ENCODE assay signal across 1 cellular context in the genomic region with DNA sequence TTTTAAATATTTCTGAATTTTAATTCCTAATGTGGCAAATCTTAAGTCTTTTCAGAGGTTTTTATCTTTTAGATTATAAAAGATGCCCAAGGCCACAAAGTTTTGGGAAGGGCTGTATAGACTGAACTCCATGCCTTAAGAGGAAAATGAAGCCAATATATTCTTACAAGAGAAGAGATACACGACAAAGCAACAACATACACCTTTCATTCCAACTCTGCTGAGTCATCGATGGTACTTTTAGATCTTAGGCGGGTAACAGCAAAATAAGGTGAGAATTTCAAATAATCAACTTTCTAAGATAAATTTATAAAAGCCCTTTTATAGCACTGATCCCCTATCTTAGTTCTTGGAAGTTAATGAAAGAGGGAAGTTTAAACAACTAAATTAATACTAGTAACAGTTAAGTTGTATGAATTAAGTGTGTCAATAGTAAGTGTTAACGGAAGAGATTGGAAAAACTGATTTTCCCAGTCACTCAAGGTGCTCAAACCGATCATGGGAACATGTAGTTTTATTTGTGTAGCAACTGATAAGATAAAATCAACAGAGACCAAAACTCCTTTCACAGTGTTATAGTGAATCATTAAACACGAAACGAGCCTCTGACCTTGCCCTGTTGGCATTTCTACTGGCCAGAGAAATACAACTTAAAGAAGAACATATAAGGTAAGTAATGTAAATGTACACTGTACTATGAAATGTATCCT.
TF ChIP-seq lines count a peak whose summit lies in the region.

No MANE protein-coding gene starts in this region.

TF ChIP-seq in GM23338, 12 proteins besides CTCF, POLR2A, EP300 and RAD21 (continued from another document):
- TF ChIP-seq, protein P1, sequence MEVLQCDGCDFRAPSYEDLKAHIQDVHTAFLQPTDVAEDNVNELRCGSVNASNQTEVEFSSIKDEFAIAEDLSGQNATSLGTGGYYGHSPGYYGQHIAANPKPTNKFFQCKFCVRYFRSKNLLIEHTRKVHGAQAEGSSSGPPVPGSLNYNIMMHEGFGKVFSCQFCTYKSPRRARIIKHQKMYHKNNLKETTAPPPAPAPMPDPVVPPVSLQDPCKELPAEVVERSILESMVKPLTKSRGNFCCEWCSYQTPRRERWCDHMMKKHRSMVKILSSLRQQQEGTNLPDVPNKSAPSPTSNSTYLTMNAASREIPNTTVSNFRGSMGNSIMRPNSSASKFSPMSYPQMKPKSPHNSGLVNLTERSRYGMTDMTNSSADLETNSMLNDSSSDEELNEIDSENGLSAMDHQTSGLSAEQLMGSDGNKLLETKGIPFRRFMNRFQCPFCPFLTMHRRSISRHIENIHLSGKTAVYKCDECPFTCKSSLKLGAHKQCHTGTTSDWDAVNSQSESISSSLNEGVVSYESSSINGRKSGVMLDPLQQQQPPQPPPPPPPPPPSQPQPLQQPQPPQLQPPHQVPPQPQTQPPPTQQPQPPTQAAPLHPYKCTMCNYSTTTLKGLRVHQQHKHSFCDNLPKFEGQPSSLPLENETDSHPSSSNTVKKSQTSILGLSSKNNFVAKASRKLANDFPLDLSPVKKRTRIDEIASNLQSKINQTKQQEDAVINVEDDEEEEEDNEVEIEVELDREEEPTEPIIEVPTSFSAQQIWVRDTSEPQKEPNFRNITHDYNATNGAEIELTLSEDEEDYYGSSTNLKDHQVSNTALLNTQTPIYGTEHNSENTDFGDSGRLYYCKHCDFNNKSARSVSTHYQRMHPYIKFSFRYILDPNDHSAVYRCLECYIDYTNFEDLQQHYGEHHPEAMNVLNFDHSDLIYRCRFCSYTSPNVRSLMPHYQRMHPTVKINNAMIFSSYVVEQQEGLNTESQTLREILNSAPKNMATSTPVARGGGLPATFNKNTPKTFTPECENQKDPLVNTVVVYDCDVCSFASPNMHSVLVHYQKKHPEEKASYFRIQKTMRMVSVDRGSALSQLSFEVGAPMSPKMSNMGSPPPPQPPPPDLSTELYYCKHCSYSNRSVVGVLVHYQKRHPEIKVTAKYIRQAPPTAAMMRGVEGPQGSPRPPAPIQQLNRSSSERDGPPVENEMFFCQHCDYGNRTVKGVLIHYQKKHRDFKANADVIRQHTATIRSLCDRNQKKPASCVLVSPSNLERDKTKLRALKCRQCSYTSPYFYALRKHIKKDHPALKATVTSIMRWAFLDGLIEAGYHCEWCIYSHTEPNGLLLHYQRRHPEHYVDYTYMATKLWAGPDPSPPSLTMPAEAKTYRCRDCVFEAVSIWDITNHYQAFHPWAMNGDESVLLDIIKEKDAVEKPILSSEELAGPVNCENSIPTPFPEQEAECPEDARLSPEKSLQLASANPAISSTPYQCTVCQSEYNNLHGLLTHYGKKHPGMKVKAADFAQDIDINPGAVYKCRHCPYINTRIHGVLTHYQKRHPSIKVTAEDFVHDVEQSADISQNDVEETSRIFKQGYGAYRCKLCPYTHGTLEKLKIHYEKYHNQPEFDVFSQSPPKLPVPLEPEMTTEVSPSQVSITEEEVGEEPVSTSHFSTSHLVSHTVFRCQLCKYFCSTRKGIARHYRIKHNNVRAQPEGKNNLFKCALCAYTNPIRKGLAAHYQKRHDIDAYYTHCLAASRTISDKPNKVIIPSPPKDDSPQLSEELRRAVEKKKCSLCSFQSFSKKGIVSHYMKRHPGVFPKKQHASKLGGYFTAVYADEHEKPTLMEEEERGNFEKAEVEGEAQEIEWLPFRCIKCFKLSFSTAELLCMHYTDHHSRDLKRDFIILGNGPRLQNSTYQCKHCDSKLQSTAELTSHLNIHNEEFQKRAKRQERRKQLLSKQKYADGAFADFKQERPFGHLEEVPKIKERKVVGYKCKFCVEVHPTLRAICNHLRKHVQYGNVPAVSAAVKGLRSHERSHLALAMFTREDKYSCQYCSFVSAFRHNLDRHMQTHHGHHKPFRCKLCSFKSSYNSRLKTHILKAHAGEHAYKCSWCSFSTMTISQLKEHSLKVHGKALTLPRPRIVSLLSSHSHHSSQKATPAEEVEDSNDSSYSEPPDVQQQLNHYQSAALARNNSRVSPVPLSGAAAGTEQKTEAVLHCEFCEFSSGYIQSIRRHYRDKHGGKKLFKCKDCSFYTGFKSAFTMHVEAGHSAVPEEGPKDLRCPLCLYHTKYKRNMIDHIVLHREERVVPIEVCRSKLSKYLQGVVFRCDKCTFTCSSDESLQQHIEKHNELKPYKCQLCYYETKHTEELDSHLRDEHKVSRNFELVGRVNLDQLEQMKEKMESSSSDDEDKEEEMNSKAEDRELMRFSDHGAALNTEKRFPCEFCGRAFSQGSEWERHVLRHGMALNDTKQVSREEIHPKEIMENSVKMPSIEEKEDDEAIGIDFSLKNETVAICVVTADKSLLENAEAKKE (CRISPR knock-in tag; IDR thresholded peaks at IDR 0.05): no peak
- no peak for TF ChIP-seq STAT1 (IDR thresholded peaks at IDR 0.05; ENCODE audit: unreplicated experiment)
- no peak for TF ChIP-seq ZNF114 (CRISPR knock-in tag; IDR thresholded peaks at IDR 0.05)
- no peak for TF ChIP-seq POLR2AphosphoS5 (IDR thresholded peaks at IDR 0.05; ENCODE audit: low read depth)
- TF ChIP-seq EZH2phosphoT487 (IDR thresholded peaks at IDR 0.05; ENCODE audit: unreplicated experiment): no peak
